In the genomic region with DNA sequence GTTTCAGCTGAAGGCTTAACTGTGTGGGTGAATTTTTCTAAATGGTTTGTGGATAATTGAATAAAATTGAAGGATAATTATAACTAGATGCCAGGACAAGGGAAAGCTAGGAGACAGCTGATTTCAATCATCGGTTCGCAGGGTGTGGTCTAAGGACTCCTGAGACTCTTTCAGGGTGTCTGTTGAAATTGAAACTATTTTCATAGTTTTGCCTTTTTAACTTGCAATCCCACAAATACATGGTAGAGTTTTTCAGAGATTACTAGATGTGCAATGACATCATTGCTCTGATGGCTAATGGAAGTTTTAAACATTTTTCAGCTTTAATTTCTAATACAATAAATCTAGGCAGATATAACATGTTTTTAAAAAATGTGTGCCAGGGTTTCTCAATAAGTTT, we compare ENCODE assay signal across 18 cellular contexts. TPM values are rescaled to one million over a fixed set of nuclear protein-coding genes. Genes with fewer than 3 reads are reported as not detected.
DNase-seq lines count a peak whose midpoint lies in the region; ATAC-seq and TF ChIP-seq lines count a peak whose summit lies in the region.
"Had no signal": no experiment of that assay in that cellular context is flagged by ENCODE, and none has a peak within 500 bp of the region (broad histone marks: within the 10 kb centered on the region; RNA-seq: fewer than 3 reads in every experiment).

No MANE protein-coding gene starts in this region.

- no peak overlapping the region for H4K91ac ChIP-seq in H9 (ENCODE audit: insufficient read length, low read depth, low read length)

- H3K23ac ChIP-seq in H9 (ENCODE audit: insufficient read length, low read depth, low read length) = no peak overlapping the region

- H2AK5ac ChIP-seq in H9 (ENCODE audit: insufficient read length, low read length) = no peak overlapping the region

- ATAC-seq in SK-N-SH treated with all-trans-retinoic acid at 6 μM for 48 hours (peak; percentile 63), GM21515 (IDR thresholded peaks at IDR 0.05; ENCODE audit: unreplicated experiment) (no peak)

- H4K20me1 ChIP-seq in H9 (ENCODE audit: control insufficient read depth, insufficient read depth, insufficient read length) = no peaks in the 10 kb centered on the region

- CTCF ChIA-PET in activated naive CD4-positive, alpha-beta T cell treated with anti-CD3 and anti-CD28 coated beads for 36 hours (lab: Charles Lee) = no interaction called here
- CTCF ChIA-PET in activated naive CD4-positive, alpha-beta T cell treated with anti-CD3 and anti-CD28 coated beads, Interleukin-2, amount 10 ng/mL, durations not matched to agents 7 days and 5 days (lab: Charles Lee) = no interaction called here

- WGBS in H9 (ENCODE audit: extremely low coverage, insufficient read length, low lambda C conversion rate) = no CpG with 5 or more reads among the region's 2 CpGs

- H3K4me1 ChIP-seq in H9 (ENCODE audit: insufficient read depth, low read length) (no peaks in the 10 kb centered on the region), tibial artery (no peaks in the 10 kb centered on the region)

- no peak for TF ChIP-seq CTCF in H9 (conservative IDR thresholded peaks at IDR 0.05)
- no peak for TF ChIP-seq CTCF in osteocyte (IDR thresholded peaks at IDR 0.05)
- TF ChIP-seq CTCF in tibial artery (IDR thresholded peaks at IDR 0.05) = no peak

- H3K27me3 Mint-ChIP-seq in activated naive CD4-positive, alpha-beta T cell treated with anti-CD3 and anti-CD28 coated beads for 36 hours (ENCODE audit: low read depth) = no peaks in the 10 kb centered on the region
- H3K27me3 Mint-ChIP-seq in activated naive CD4-positive, alpha-beta T cell treated with anti-CD3 and anti-CD28 coated beads, Interleukin-2, amount 10 ng/mL, durations not matched to agents 7 days and 5 days = no peaks in the 10 kb centered on the region
- H3K27me3 Mint-ChIP-seq in H9 (ENCODE audit: low read depth) (no peaks in the 10 kb centered on the region), osteocyte (ENCODE audit: unreplicated experiment) (no peaks in the 10 kb centered on the region)
- H3K27me3 Mint-ChIP-seq: activated CD4-positive, alpha-beta memory T cell treated with anti-CD3 and anti-CD28 coated beads, Interleukin-2, amount 10 ng/mL, durations not matched to agents 7 days and 5 days; CD8-positive, alpha-beta memory T cell had no signal

- no peaks in the 10 kb centered on the region for H3K79me2 ChIP-seq in H9 (ENCODE audit: insufficient read depth, low read length)

- H3K27ac Mint-ChIP-seq in activated naive CD4-positive, alpha-beta T cell treated with anti-CD3 and anti-CD28 coated beads for 36 hours = peak overlapping the region; percentile 43
- no peak overlapping the region for H3K27ac Mint-ChIP-seq in activated naive CD4-positive, alpha-beta T cell treated with anti-CD3 and anti-CD28 coated beads, Interleukin-2, amount 10 ng/mL, durations not matched to agents 7 days and 5 days
- H3K27ac Mint-ChIP-seq in H9 (peak overlapping the region in 2 of 3 experiments; percentile 31 to 35; a peak in 3 of 7 replicates), osteocyte (ENCODE audit: unreplicated experiment) (peak overlapping the region; percentile 84)
- H3K27ac Mint-ChIP-seq: activated CD4-positive, alpha-beta memory T cell treated with anti-CD3 and anti-CD28 coated beads, Interleukin-2, amount 10 ng/mL, durations not matched to agents 7 days and 5 days; immature natural killer cell had no signal

- no peak overlapping the region for H2BK12ac ChIP-seq in H9 (ENCODE audit: insufficient read length, low read depth, low read length)

- H3K4me3 Mint-ChIP-seq in activated naive CD4-positive, alpha-beta T cell treated with anti-CD3 and anti-CD28 coated beads for 36 hours = no peak overlapping the region
- no peak overlapping the region for H3K4me3 Mint-ChIP-seq in activated naive CD4-positive, alpha-beta T cell treated with anti-CD3 and anti-CD28 coated beads, Interleukin-2, amount 10 ng/mL, durations not matched to agents 7 days and 5 days
- H3K4me3 Mint-ChIP-seq in H9 (no peak overlapping the region), osteocyte (ENCODE audit: unreplicated experiment) (no peak overlapping the region)
- H3K4me3 Mint-ChIP-seq: activated CD4-positive, alpha-beta memory T cell treated with anti-CD3 and anti-CD28 coated beads, Interleukin-2, amount 10 ng/mL, durations not matched to agents 7 days and 5 days; CD8-positive, alpha-beta memory T cell; immature natural killer cell had no signal

- no peaks in the 10 kb centered on the region for H3K23me2 ChIP-seq in H9 (ENCODE audit: insufficient read length, low read depth, low read length, poor library complexity, severe bottlenecking)

- no peak overlapping the region for H3K14ac ChIP-seq in H9 (ENCODE audit: insufficient read depth, low read length)

- no peak overlapping the region for H3K4ac ChIP-seq in H9 (ENCODE audit: low read depth, low read length)

- H3K9me3 ChIP-seq in H9 (ENCODE audit: control insufficient read depth, low read depth, low read length) (no peaks in the 10 kb centered on the region), tibial artery (no peaks in the 10 kb centered on the region)
- H3K9me3 ChIP-seq: ovary had no signal

- peaks cover 32% of the 10 kb centered on the region for H3K36me3 Mint-ChIP-seq in activated naive CD4-positive, alpha-beta T cell treated with anti-CD3 and anti-CD28 coated beads for 36 hours (ENCODE audit: low read depth)
- peaks cover 27% of the 10 kb centered on the region for H3K36me3 Mint-ChIP-seq in activated naive CD4-positive, alpha-beta T cell treated with anti-CD3 and anti-CD28 coated beads, Interleukin-2, amount 10 ng/mL, durations not matched to agents 7 days and 5 days
- H3K36me3 Mint-ChIP-seq in H9 (ENCODE audit: insufficient read depth in 1 of 3, low read depth in 3 of 3) = peaks cover 4 to 19% (median 18%) of the 10 kb centered on the region in 3 experiments; a peak in 6 of 7 replicates
- H3K36me3 Mint-ChIP-seq in osteocyte (ENCODE audit: unreplicated experiment) = peaks cover 38% of the 10 kb centered on the region

- no peak overlapping the region for H2BK120ac ChIP-seq in H9 (ENCODE audit: low read depth, low read length, poor library complexity, severe bottlenecking)

- H3K36me3 ChIP-seq in tibial artery = peaks cover 5 to 10% (median 6%) of the 10 kb centered on the region in 3 donors
- H3K36me3 ChIP-seq: ovary had no signal

- no peak overlapping the region for H2BK15ac ChIP-seq in H9 (ENCODE audit: low read depth, low read length)

- intact Hi-C loops in activated naive CD4-positive, alpha-beta T cell treated with anti-CD3 and anti-CD28 coated beads for 36 hours (cut with micrococcal nuclease) = no loop called here
- intact Hi-C loops in tibial artery (cut with DNase I; ENCODE audit: low total_unique reads) = no loop called here

- H3K4me3 ChIP-seq in tibial artery = no peak overlapping the region
- H3K4me3 ChIP-seq: ovary had no signal

- no peak overlapping the region for H3K56ac ChIP-seq in H9 (ENCODE audit: insufficient read length, low read depth, low read length)

- H3K18ac ChIP-seq in H9 (ENCODE audit: insufficient read length, low read depth, low read length) = no peak overlapping the region

- no peak overlapping the region for H3K27ac ChIP-seq in H9 (ENCODE audit: insufficient read length, low read depth, low read length)
- no peak overlapping the region for H3K27ac ChIP-seq in tibial artery
- H3K27ac ChIP-seq: ovary had no signal

- no peak overlapping the region for H3K9ac ChIP-seq in H9 (ENCODE audit: extremely low read depth, insufficient read length, low read length)

- DNase-seq in activated naive CD4-positive, alpha-beta T cell treated with anti-CD3 and anti-CD28 coated beads for 36 hours = no peak
- no peak for DNase-seq in activated naive CD4-positive, alpha-beta T cell treated with anti-CD3 and anti-CD28 coated beads, Interleukin-2, amount 10 ng/mL, durations not matched to agents 7 days and 5 days
- no peak for DNase-seq in H9
- DNase-seq in osteocyte (ENCODE audit: extremely low spot score, unreplicated experiment) = no peak
- DNase-seq in tibial artery = no peak
- DNase-seq in islet precursor cell = no peak
- DNase-seq: activated CD4-positive, alpha-beta memory T cell treated with anti-CD3 and anti-CD28 coated beads, Interleukin-2, amount 10 ng/mL, durations not matched to agents 7 days and 5 days; activated effector memory CD4-positive, alpha-beta T cell treated with Interleukin-2 at 50 U/mL for 16 hours; CD8-positive, alpha-beta memory T cell; effector memory CD4-positive, alpha-beta T cell; immature natural killer cell; NCI-H1930; NCI-H69; ovary; stimulated activated CD4-positive, alpha-beta T cell treated with anti-CD3 and anti-CD28 coated beads, Interleukin-12 subunit alpha, Interleukin-12 subunit beta, amount 100 ng/mL, for 4 hours; substantia nigra had no signal

- no peak overlapping the region for H3T11ph ChIP-seq in H9 (ENCODE audit: low read length)

- no peak overlapping the region for H4K8ac ChIP-seq in H9 (replicated peaks; ENCODE audit: insufficient read length, low read depth, low read length)

- no peaks in the 10 kb centered on the region for H3K27me3 ChIP-seq in H9 (ENCODE audit: insufficient read depth, low read length)
- no peaks in the 10 kb centered on the region for H3K27me3 ChIP-seq in tibial artery
- H3K27me3 ChIP-seq: ovary had no signal

- no peaks in the 10 kb centered on the region for H3K9me3 Mint-ChIP-seq in activated naive CD4-positive, alpha-beta T cell treated with anti-CD3 and anti-CD28 coated beads for 36 hours
- H3K9me3 Mint-ChIP-seq in activated naive CD4-positive, alpha-beta T cell treated with anti-CD3 and anti-CD28 coated beads, Interleukin-2, amount 10 ng/mL, durations not matched to agents 7 days and 5 days = no peaks in the 10 kb centered on the region
- H3K9me3 Mint-ChIP-seq in H9 = no peaks in the 10 kb centered on the region
- no peaks in the 10 kb centered on the region for H3K9me3 Mint-ChIP-seq in osteocyte (ENCODE audit: unreplicated experiment)
- H3K9me3 Mint-ChIP-seq: activated CD4-positive, alpha-beta memory T cell treated with anti-CD3 and anti-CD28 coated beads, Interleukin-2, amount 10 ng/mL, durations not matched to agents 7 days and 5 days; CD8-positive, alpha-beta memory T cell; immature natural killer cell had no signal

- H2BK20ac ChIP-seq in H9 (ENCODE audit: low read depth, low read length, poor library complexity, severe bottlenecking) = no peak overlapping the region

- peaks cover 20% of the 10 kb centered on the region for H3K4me1 Mint-ChIP-seq in activated naive CD4-positive, alpha-beta T cell treated with anti-CD3 and anti-CD28 coated beads for 36 hours (ENCODE audit: low read depth)
- H3K4me1 Mint-ChIP-seq in activated naive CD4-positive, alpha-beta T cell treated with anti-CD3 and anti-CD28 coated beads, Interleukin-2, amount 10 ng/mL, durations not matched to agents 7 days and 5 days = peaks cover 11% of the 10 kb centered on the region
- H3K4me1 Mint-ChIP-seq in H9 (peaks cover 9% of the 10 kb centered on the region in 2 experiments), osteocyte (ENCODE audit: unreplicated experiment) (peaks cover 15% of the 10 kb centered on the region)

- H3K4me2 ChIP-seq in H9 (ENCODE audit: insufficient read depth, insufficient read length, low read length) = no peak overlapping the region

- no peaks in the 10 kb centered on the region for H3K79me1 ChIP-seq in H9 (ENCODE audit: insufficient read depth, low read depth, low read length, poor library complexity, severe bottlenecking)

- H2AFZ ChIP-seq in H9 (ENCODE audit: low read length) = no peak overlapping the region

- H4K5ac ChIP-seq in H9 (ENCODE audit: insufficient read length, low read depth, low read length) = no peak overlapping the region

- H2BK5ac ChIP-seq in H9 (ENCODE audit: insufficient read length, low read length) = no peak overlapping the region

RNA-seq across cellular contexts. Expression of gene TRUB1, which starts 18.5 kb away (rescaled TPM):
- 10 to 100 TPM; 15.2 to 15.3 TPM for total RNA-seq in activated naive CD4-positive, alpha-beta T cell treated with anti-CD3 and anti-CD28 coated beads for 36 hours
- 19.5 and 20.6 TPM in 2 replicates for total RNA-seq in H9 (2021)
- 15.9 and 18.5 TPM in 2 replicates for total RNA-seq in osteocyte
